Comparison of ENCODE assay signal across 31 cellular contexts in the genomic region with DNA sequence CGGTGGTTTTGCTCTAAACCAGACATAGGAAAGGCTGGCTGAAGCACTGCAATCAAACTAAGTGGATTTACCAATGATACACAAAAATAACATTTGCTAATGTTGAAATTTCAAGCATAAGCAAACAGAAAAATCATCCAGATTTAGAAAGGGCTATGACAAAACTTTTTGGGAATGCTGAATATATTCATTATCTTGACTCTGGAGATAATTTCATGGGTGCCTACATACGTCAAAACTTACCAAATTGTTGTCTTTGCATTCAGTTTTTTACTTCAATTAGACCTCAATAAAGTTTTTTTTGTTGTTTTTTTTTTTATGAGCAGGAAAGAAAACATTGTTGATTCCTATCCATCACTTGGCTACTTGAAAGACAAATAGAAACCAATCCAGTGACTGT.
"Had no signal": no experiment of that assay in that cellular context is flagged by ENCODE, and none has a peak within 500 bp of the region (broad histone marks: within the 10 kb centered on the region; RNA-seq: fewer than 3 reads in every experiment).

No MANE protein-coding gene starts in this region.

- H3K27me3 ChIP-seq: breast epithelium, right lobe of liver, uterus had no signal

- H3K27me3 Mint-ChIP-seq: activated CD4-positive, alpha-beta memory T cell treated with anti-CD3 and anti-CD28 coated beads for 36 hours; activated CD4-positive, alpha-beta T cell treated with anti-CD3 and anti-CD28 coated beads, Interleukin-2, amount 10 ng/mL, durations not matched to agents 24 days and 14 days; activated naive CD8-positive, alpha-beta T cell treated with anti-CD3 and anti-CD28 coated beads for 36 hours; central memory CD8-positive, alpha-beta T cell; progenitor cell of endocrine pancreas; stimulated activated naive CD8-positive, alpha-beta T cell treated with anti-CD3 and anti-CD28 coated beads, Interleukin-15, Interleukin-2, amounts not matched to agents 100 ng/mL and 50 ng/mL, for 24 hours; type B pancreatic cell had no signal

- H3K36me3 ChIP-seq: breast epithelium, right lobe of liver, uterus had no signal

- DNase-seq: activated CD4-positive, alpha-beta memory T cell treated with anti-CD3 and anti-CD28 coated beads for 36 hours; activated CD4-positive, alpha-beta T cell treated with anti-CD3 and anti-CD28 coated beads, Interleukin-2, amount 10 ng/mL, durations not matched to agents 24 days and 14 days; activated CD4-positive, CD25-positive, alpha-beta regulatory T cell treated with anti-CD3 and anti-CD28 coated beads, Interleukin-2, amount 50 U/mL, for 72 hours; activated CD8-positive, alpha-beta memory T cell treated with anti-CD3 and anti-CD28 coated beads, Interleukin-2, amount 50 U/mL, for 4 hours; activated effector memory CD4-positive, alpha-beta T cell treated with anti-CD3 and anti-CD28 coated beads, Interleukin-2, amount 50 U/mL, for 16 hours; activated naive CD4-positive, alpha-beta T cell treated with anti-CD3 and anti-CD28 coated beads for 36 hours; activated naive CD8-positive, alpha-beta T cell treated with anti-CD3 and anti-CD28 coated beads for 36 hours; activated T-cell treated with anti-CD3 and anti-CD28 coated beads, Interleukin-2, amount 50 U/mL, for 1 hour; amygdala; dermis blood vessel endothelial cell; effector CD4-positive, alpha-beta T cell; foreskin melanocyte; hippocampal formation; kidney; left colon; mammary epithelial cell; right lobe of liver; small intestine; stimulated activated CD4-positive, alpha-beta T cell treated with anti-CD3 and anti-CD28 coated beads, Interleukin-4, amount 100 ng/mL, for 24 hours; substantia nigra; uterus had no signal

- H3K4me1 Mint-ChIP-seq: activated naive CD8-positive, alpha-beta T cell treated with anti-CD3 and anti-CD28 coated beads for 36 hours; central memory CD8-positive, alpha-beta T cell; nephron had no signal

- FAIRE-seq: endometrium, kidney had no signal

- H3K4me1 ChIP-seq: breast epithelium, right lobe of liver, uterus had no signal

- H3K4me3 Mint-ChIP-seq: activated CD4-positive, alpha-beta memory T cell treated with anti-CD3 and anti-CD28 coated beads for 36 hours; activated CD4-positive, alpha-beta T cell treated with anti-CD3 and anti-CD28 coated beads, Interleukin-2, amount 10 ng/mL, durations not matched to agents 24 days and 14 days; activated naive CD4-positive, alpha-beta T cell treated with anti-CD3 and anti-CD28 coated beads for 36 hours; activated naive CD8-positive, alpha-beta T cell treated with anti-CD3 and anti-CD28 coated beads for 36 hours; activated T-helper 1 cell treated with anti-CD3 and anti-CD28 coated beads, Interleukin-12 subunit alpha, Interleukin-12 subunit beta, Interleukin-2, Interleukin-4 antibody, amounts not matched to agents 30 ng/mL and 10 ng/mL and 1 ng/mL, durations not matched to agents 14 hours and 24 hours and 36 hours; central memory CD8-positive, alpha-beta T cell; nephron; stimulated activated effector memory CD8-positive, alpha-beta T cell treated with anti-CD3 and anti-CD28 coated beads, Interleukin-12 subunit alpha, Interleukin-12 subunit beta, amount 100 ng/mL, for 72 hours; stimulated activated naive CD8-positive, alpha-beta T cell treated with anti-CD3 and anti-CD28 coated beads, Interleukin-15, Interleukin-2, amounts not matched to agents 100 ng/mL and 50 ng/mL, for 24 hours; T-helper 1 cell treated with Interleukin-12 subunit alpha and Interleukin-12 subunit beta and Interleukin-4 antibody, amounts not matched to agents 30 μg/mL and 1 μg/mL, for 36 hours; type B pancreatic cell had no signal

- H3K9me3 ChIP-seq: breast epithelium, right lobe of liver, uterus had no signal

- ATAC-seq: left colon; right lobe of liver; stimulated activated effector memory CD8-positive, alpha-beta T cell treated with anti-CD3 and anti-CD28 coated beads, Interleukin-12 subunit alpha, Interleukin-12 subunit beta, amount 100 ng/mL, for 72 hours had no signal

- H3K27ac ChIP-seq: breast epithelium, right lobe of liver, uterus had no signal

- H3K4me3 ChIP-seq: breast epithelium, right lobe of liver, uterus had no signal

- H3K27ac Mint-ChIP-seq: activated CD4-positive, alpha-beta memory T cell treated with anti-CD3 and anti-CD28 coated beads for 36 hours; activated CD4-positive, alpha-beta T cell treated with anti-CD3 and anti-CD28 coated beads, Interleukin-2, amount 10 ng/mL, durations not matched to agents 24 days and 14 days; activated naive CD4-positive, alpha-beta T cell treated with anti-CD3 and anti-CD28 coated beads for 36 hours; activated naive CD8-positive, alpha-beta T cell treated with anti-CD3 and anti-CD28 coated beads for 36 hours; activated T-helper 1 cell treated with anti-CD3 and anti-CD28 coated beads, Interleukin-12 subunit alpha, Interleukin-12 subunit beta, Interleukin-2, Interleukin-4 antibody, amounts not matched to agents 30 ng/mL and 10 ng/mL and 1 ng/mL, durations not matched to agents 14 hours and 24 hours and 36 hours; nephron; progenitor cell of endocrine pancreas; stimulated activated effector memory CD8-positive, alpha-beta T cell treated with anti-CD3 and anti-CD28 coated beads, Interleukin-12 subunit alpha, Interleukin-12 subunit beta, amount 100 ng/mL, for 72 hours; stimulated activated naive CD8-positive, alpha-beta T cell treated with anti-CD3 and anti-CD28 coated beads, Interleukin-15, Interleukin-2, amounts not matched to agents 100 ng/mL and 50 ng/mL, for 24 hours; T-helper 1 cell treated with Interleukin-12 subunit alpha and Interleukin-12 subunit beta and Interleukin-4 antibody, amounts not matched to agents 30 μg/mL and 1 μg/mL, for 36 hours; type B pancreatic cell had no signal

- H3K9me3 Mint-ChIP-seq: activated CD4-positive, alpha-beta memory T cell treated with anti-CD3 and anti-CD28 coated beads for 36 hours; activated CD4-positive, alpha-beta T cell treated with anti-CD3 and anti-CD28 coated beads, Interleukin-2, amount 10 ng/mL, durations not matched to agents 24 days and 14 days; activated naive CD4-positive, alpha-beta T cell treated with anti-CD3 and anti-CD28 coated beads for 36 hours; activated naive CD8-positive, alpha-beta T cell treated with anti-CD3 and anti-CD28 coated beads for 36 hours; activated T-helper 1 cell treated with anti-CD3 and anti-CD28 coated beads, Interleukin-12 subunit alpha, Interleukin-12 subunit beta, Interleukin-2, Interleukin-4 antibody, amounts not matched to agents 30 ng/mL and 10 ng/mL and 1 ng/mL, durations not matched to agents 14 hours and 24 hours and 36 hours; central memory CD8-positive, alpha-beta T cell; nephron; stimulated activated effector memory CD8-positive, alpha-beta T cell treated with anti-CD3 and anti-CD28 coated beads, Interleukin-12 subunit alpha, Interleukin-12 subunit beta, amount 100 ng/mL, for 72 hours; stimulated activated naive CD8-positive, alpha-beta T cell treated with anti-CD3 and anti-CD28 coated beads, Interleukin-15, Interleukin-2, amounts not matched to agents 100 ng/mL and 50 ng/mL, for 24 hours; T-helper 1 cell treated with Interleukin-12 subunit alpha and Interleukin-12 subunit beta and Interleukin-4 antibody, amounts not matched to agents 30 μg/mL and 1 μg/mL, for 36 hours; type B pancreatic cell had no signal
